Comparison of ENCODE assay signal across 8 cellular contexts in the genomic region with DNA sequence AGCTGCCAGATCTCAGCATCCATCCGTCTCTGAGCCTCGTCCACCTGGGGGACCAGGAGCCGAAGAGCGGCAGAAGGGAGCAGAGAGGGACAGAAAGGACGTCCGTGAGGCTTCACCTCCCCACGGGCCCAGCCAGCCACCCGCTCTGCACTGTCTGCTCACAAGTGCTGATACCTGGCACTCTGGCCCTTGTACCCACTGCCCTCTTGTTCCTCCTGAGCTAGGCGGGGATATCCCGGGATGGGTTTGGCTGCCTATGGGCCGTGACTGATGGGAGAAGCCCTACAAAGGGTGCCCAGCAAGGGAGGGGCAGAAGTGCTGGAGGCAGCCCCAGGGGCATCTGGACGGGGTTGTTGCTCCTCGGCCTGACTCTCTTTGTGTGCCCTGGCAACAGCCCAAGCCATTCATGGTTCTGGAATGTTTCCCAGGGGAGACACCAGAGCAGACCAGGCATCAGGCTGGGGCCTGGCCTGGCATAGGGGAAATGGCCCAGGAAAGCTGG. TPM values are rescaled to one million over a fixed set of nuclear protein-coding genes. Genes with fewer than 3 reads are reported as not detected.
DNase-seq lines count a peak whose midpoint lies in the region; ATAC-seq and TF ChIP-seq lines count a peak whose summit lies in the region.

No MANE protein-coding gene starts in this region.

- H3K36me3 Mint-ChIP-seq in activated T-cell treated with anti-CD3 and anti-CD28 coated beads, Interleukin-2, amount 50 U/mL, for 24 hours (ENCODE audit: low read depth) = no peaks in the 10 kb centered on the region

- peaks cover 0 to 2% of the 10 kb centered on the region in 2 donors for H3K4me1 ChIP-seq in lung (ENCODE audit: control insufficient read depth in 2 of 2, insufficient read depth in 2 of 2, low read length in 2 of 2)

- H3K9me3 Mint-ChIP-seq in activated T-cell treated with anti-CD3 and anti-CD28 coated beads, Interleukin-2, amount 50 U/mL, for 24 hours = no peaks in the 10 kb centered on the region

- no peaks in the 10 kb centered on the region for H3K4me1 Mint-ChIP-seq in activated T-cell treated with anti-CD3 and anti-CD28 coated beads, Interleukin-2, amount 50 U/mL, for 24 hours (ENCODE audit: low read depth)

- 74 to 83% methylated on average over 11 to 13 of the region's 13 CpGs for WGBS in lung, 2 donors

- no peaks in the 10 kb centered on the region for H3K27me3 Mint-ChIP-seq in activated T-cell treated with anti-CD3 and anti-CD28 coated beads, Interleukin-2, amount 50 U/mL, for 24 hours

- peaks cover 0 to 2% of the 10 kb centered on the region in 2 donors for H3K9me3 ChIP-seq in lung (ENCODE audit: control insufficient read depth in 2 of 2, insufficient read depth in 1 of 2, low read length in 1 of 2)

- peak; percentile 74 for DNase-seq in AG09319 (ENCODE audit: extremely low read depth, low read depth)
- DNase-seq in NCI-H1694 (lab: John Stamatoyannopoulos, UW) = peak; percentile 38
- peak; percentile 5 for DNase-seq in cerebellar cortex (ENCODE audit: low spot score)
- peak; percentile 75 for DNase-seq in lung (ENCODE audit: low spot score)
- no peak for DNase-seq in activated T-cell treated with anti-CD3 and anti-CD28 coated beads, Interleukin-2, amount 50 U/mL, for 24 hours
- no peak for DNase-seq in stimulated activated naive CD4-positive, alpha-beta T cell (lab: John Stamatoyannopoulos, UW)

- no peak for TF ChIP-seq CTCF in AG09319 (IDR thresholded peaks at IDR 0.05; ENCODE audit: low read depth, low read length)
- no peak for TF ChIP-seq CTCF in lung (IDR thresholded peaks at IDR 0.05; ENCODE audit: control extremely low read depth, extremely low read depth)

- no peak overlapping the region for H3K27ac Mint-ChIP-seq in activated T-cell treated with anti-CD3 and anti-CD28 coated beads, Interleukin-2, amount 50 U/mL, for 24 hours

- no peak overlapping the region for H3K4me3 ChIP-seq in lung

- H3K27me3 ChIP-seq in lung (ENCODE audit: control insufficient read depth, insufficient read depth) = no peaks in the 10 kb centered on the region

- peaks cover 48 to 55% of the 10 kb centered on the region in 2 donors for H3K36me3 ChIP-seq in lung (ENCODE audit: control insufficient read depth in 2 of 2, insufficient read depth in 2 of 2, low read length in 2 of 2)

- peak overlapping the region in 1 of 2 donors; percentile 5 for H3K27ac ChIP-seq in lung (ENCODE audit: low read depth in 1 of 2, low read length in 1 of 2)

- no peak overlapping the region for H3K4me3 Mint-ChIP-seq in activated T-cell treated with anti-CD3 and anti-CD28 coated beads, Interleukin-2, amount 50 U/mL, for 24 hours

- ATAC-seq in lung (ENCODE audit: insufficient read depth, low FRiP score) (peak; percentile 32), GM19328 (IDR thresholded peaks at IDR 0.05; ENCODE audit: unreplicated experiment) (no peak), HG02852 (IDR thresholded peaks at IDR 0.05; ENCODE audit: unreplicated experiment) (no peak)

RNA-seq across cellular contexts. Expression of gene LDLRAD2, which starts 57.6 kb away (rescaled TPM):
- under 1 TPM; 0.20 to 0.43 TPM for total RNA-seq in lung
- 1 to 10 TPM in 1 of 2 donors, under 1 TPM in 1; 0.65 to 2.8 TPM for polyA plus RNA-seq in lung

Comparison
In these comparisons a context has a peak if more than half of its experiments do, and no peak if none do; other contexts are left out.
1. DNase-seq: peak in AG09319 (single experiment), NCI-H1694 (single experiment), cerebellar cortex (single experiment) and lung (single experiment); none in activated T-cell treated with anti-CD3 and anti-CD28 coated beads, Interleukin-2, amount 50 U/mL, for 24 hours (single experiment) and stimulated activated naive CD4-positive, alpha-beta T cell (0 of 6).